8 cellular contexts compared by ENCODE assay signal in the genomic region with DNA sequence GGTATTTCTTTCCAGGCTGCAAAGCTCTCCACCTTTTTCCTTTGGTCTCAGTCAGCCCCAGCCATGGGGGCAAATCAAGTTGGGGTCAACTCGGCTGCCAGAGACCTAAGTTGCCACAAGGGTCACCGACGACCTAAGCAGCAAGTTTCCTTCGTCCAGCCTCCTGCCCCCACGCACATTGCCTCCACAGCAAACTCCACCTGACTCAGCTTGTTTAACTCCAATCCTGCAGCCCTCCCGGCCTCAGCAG.
A peak's percentile ranks its signal among the peaks of the same experiment; 100 is the strongest.
DNase-seq lines count a peak whose midpoint lies in the region; ATAC-seq and TF ChIP-seq lines count a peak whose summit lies in the region.

No MANE protein-coding gene starts in this region.

- H3K4me1 ChIP-seq in muscle layer of colon (ENCODE audit: insufficient read depth, low read length), result peaks cover 7% of the 10 kb centered on the region

- H3K9ac ChIP-seq in muscle layer of colon (ENCODE audit: low read length), result no peak overlapping the region

- no peaks in the 10 kb centered on the region for H3K9me3 ChIP-seq in muscle layer of colon (ENCODE audit: low read length)

- DNase-seq in HL-60 (ENCODE audit: low read depth in 1 of 2, low spot score in 1 of 2) (no peak), cardiac fibroblast (ENCODE audit: low read depth in 2 of 2) (peak in 1 of 2 donors; percentile 6)
- no peak for DNase-seq in stimulated activated CD4-positive, alpha-beta T cell treated with anti-CD3 and anti-CD28 coated beads, Interleukin-12 subunit alpha, Interleukin-12 subunit beta, amount 100 ng/mL, for 4 hours

- H3K27ac ChIP-seq in 22Rv1 (peak overlapping the region; percentile 67), HL-60 (replicated peaks) (no peak overlapping the region), muscle layer of colon (ENCODE audit: low read depth, low read length) (no peak overlapping the region)

- TF ChIP-seq CTCF in 22Rv1 (IDR thresholded peaks at IDR 0.05) (no peak), HL-60 (IDR thresholded peaks at IDR 0.05; ENCODE audit: insufficient read depth, low read length) (no peak), cardiac fibroblast (IDR thresholded peaks at IDR 0.05; ENCODE audit: low read depth, low read length) (no peak)

- peaks cover 41% of the 10 kb centered on the region for H3K27me3 ChIP-seq in HL-60 (ENCODE audit: insufficient read depth, poor library complexity, severe bottlenecking)
- peaks cover 9 to 24% of the 10 kb centered on the region in 2 donors for H3K27me3 ChIP-seq in muscle layer of colon (ENCODE audit: control insufficient read depth in 1 of 2, insufficient read depth in 2 of 2, low read length in 2 of 2)

- no peaks in the 10 kb centered on the region for H3K36me3 ChIP-seq in muscle layer of colon (ENCODE audit: insufficient read depth, low read length)

- ATAC-seq in HG03095 (IDR thresholded peaks at IDR 0.05; ENCODE audit: unreplicated experiment) (no peak), HG03442 (IDR thresholded peaks at IDR 0.05; ENCODE audit: unreplicated experiment) (no peak), GM18868 (IDR thresholded peaks at IDR 0.05; ENCODE audit: unreplicated experiment) (no peak)

- peak overlapping the region; percentile 65 for H3K4me3 ChIP-seq in HL-60 (replicated peaks; ENCODE audit: insufficient read depth, low read length)
- peak overlapping the region; percentile 55 to 75 for H3K4me3 ChIP-seq in cardiac fibroblast (replicated peaks in 1 of 2; ENCODE audit: low read depth in 2 of 2, low read length in 2 of 2)
- H3K4me3 ChIP-seq in muscle layer of colon (ENCODE audit: low read depth in 1 of 2, low read length in 2 of 2), result peak overlapping the region; percentile 33 to 56
